16 cellular contexts compared by ENCODE assay signal in the genomic region with DNA sequence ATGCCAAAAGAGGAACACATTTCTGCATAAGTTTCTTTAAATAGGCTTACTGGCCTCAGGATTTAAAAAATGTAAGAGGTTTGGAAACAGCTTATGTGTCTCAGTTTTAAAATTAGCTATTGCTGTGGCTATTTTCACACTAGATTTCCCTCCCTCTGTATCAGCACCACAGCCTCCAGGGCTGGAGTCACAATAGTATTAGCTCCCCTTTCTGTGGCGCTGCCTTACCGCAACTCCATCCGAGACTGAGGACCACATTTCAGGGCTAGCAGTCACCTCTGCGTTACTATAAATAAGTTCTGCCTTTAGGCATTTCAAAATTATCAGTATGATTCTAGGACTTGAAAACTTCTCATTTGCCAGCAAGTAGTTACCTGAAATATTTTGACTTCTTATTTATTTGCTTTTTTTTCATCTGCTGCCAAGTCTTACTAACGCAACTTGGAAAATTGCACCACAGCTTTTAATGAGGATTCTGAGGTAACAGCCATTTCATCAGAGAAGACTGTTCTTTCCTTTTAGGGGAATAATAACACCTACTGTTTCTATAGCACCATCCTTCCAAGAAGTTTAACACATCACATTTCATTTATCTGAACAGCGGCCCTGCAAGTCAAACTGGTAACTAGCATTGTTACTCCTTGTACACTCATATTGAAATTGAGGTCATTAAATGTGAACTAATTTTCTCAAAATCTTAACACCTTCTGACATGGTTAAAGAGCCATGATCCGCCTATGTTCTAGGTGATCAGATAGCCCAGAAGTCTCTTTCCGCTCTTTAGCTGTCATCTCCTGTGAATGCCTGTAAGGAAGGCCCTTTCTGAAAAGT.
DNase-seq lines count a peak whose midpoint lies in the region; ATAC-seq and TF ChIP-seq lines count a peak whose summit lies in the region.
"Had no signal": no experiment of that assay in that cellular context is flagged by ENCODE, and none has a peak within 500 bp of the region (broad histone marks: within the 10 kb centered on the region; RNA-seq: fewer than 3 reads in every experiment).

No MANE protein-coding gene starts in this region.

- H2AFZ ChIP-seq in Karpas-422 (ENCODE audit: low read length) (no peak overlapping the region), smooth muscle cell (ENCODE audit: low read depth) (no peak overlapping the region)
- H2AFZ ChIP-seq: parathyroid adenoma had no signal

- no peaks in the 10 kb centered on the region for H3K9me3 ChIP-seq in SJCRH30 (replicated peaks)
- H3K9me3 ChIP-seq in breast epithelium = no peaks in the 10 kb centered on the region
- H3K9me3 ChIP-seq in Karpas-422 (ENCODE audit: low read length) = no peaks in the 10 kb centered on the region
- H3K9me3 ChIP-seq in smooth muscle cell (replicated peaks; ENCODE audit: low read depth) = no peaks in the 10 kb centered on the region

- H3K4me1 ChIP-seq in SJCRH30 (peaks cover 34% of the 10 kb centered on the region), breast epithelium (peaks cover 0 to 5% of the 10 kb centered on the region in 2 donors), Karpas-422 (ENCODE audit: low read length) (no peaks in the 10 kb centered on the region), smooth muscle cell (ENCODE audit: low read depth) (peaks cover 12% of the 10 kb centered on the region)

- H3K27ac Mint-ChIP-seq in activated T-cell treated with anti-CD3 and anti-CD28 coated beads, Interleukin-2, amount 50 U/mL, for 72 hours = no peak overlapping the region
- no peak overlapping the region for H3K27ac Mint-ChIP-seq in activated T-cell treated with anti-CD3 and anti-CD28 coated beads, Interleukin-2, amount 50 U/mL, for 24 hours
- no peak overlapping the region for H3K27ac Mint-ChIP-seq in stimulated activated effector memory CD8-positive, alpha-beta T cell treated with anti-CD3 and anti-CD28 coated beads, Interleukin-12 subunit alpha, Interleukin-12 subunit beta, amount 100 ng/mL, for 72 hours
- H3K27ac Mint-ChIP-seq: HFFc6 had no signal

- H3K4me3 Mint-ChIP-seq in activated T-cell treated with anti-CD3 and anti-CD28 coated beads, Interleukin-2, amount 50 U/mL, for 72 hours = no peak overlapping the region
- no peak overlapping the region for H3K4me3 Mint-ChIP-seq in activated T-cell treated with anti-CD3 and anti-CD28 coated beads, Interleukin-2, amount 50 U/mL, for 24 hours
- H3K4me3 Mint-ChIP-seq in stimulated activated effector memory CD8-positive, alpha-beta T cell treated with anti-CD3 and anti-CD28 coated beads, Interleukin-12 subunit alpha, Interleukin-12 subunit beta, amount 100 ng/mL, for 72 hours = no peak overlapping the region
- H3K4me3 Mint-ChIP-seq: HFFc6 had no signal

- peaks cover 11 to 39% of the 10 kb centered on the region in 2 donors for H3K36me3 Mint-ChIP-seq in activated T-cell treated with anti-CD3 and anti-CD28 coated beads, Interleukin-2, amount 50 U/mL, for 72 hours (ENCODE audit: insufficient read depth in 2 of 2)
- H3K36me3 Mint-ChIP-seq in activated T-cell treated with anti-CD3 and anti-CD28 coated beads, Interleukin-2, amount 50 U/mL, for 24 hours (ENCODE audit: low read depth) = no peaks in the 10 kb centered on the region
- H3K36me3 Mint-ChIP-seq in stimulated activated effector memory CD8-positive, alpha-beta T cell treated with anti-CD3 and anti-CD28 coated beads, Interleukin-12 subunit alpha, Interleukin-12 subunit beta, amount 100 ng/mL, for 72 hours = peaks cover 41% of the 10 kb centered on the region

- H3K36me3 ChIP-seq in SJCRH30 (no peaks in the 10 kb centered on the region), breast epithelium (no peaks in the 10 kb centered on the region), Karpas-422 (ENCODE audit: insufficient read depth, low read length) (no peaks in the 10 kb centered on the region), smooth muscle cell (ENCODE audit: low read depth) (no peaks in the 10 kb centered on the region)

- H3K9ac ChIP-seq in Karpas-422 (ENCODE audit: low read length) (no peak overlapping the region), smooth muscle cell (ENCODE audit: low read depth) (no peak overlapping the region)
- H3K9ac ChIP-seq: parathyroid adenoma had no signal

- no peak for TF ChIP-seq CTCF in breast epithelium (IDR thresholded peaks at IDR 0.05)
- TF ChIP-seq CTCF in smooth muscle cell (IDR thresholded peaks at IDR 0.05; ENCODE audit: borderline replicate concordance, insufficient read depth, poor library complexity, severe bottlenecking) = no peak

- no peaks in the 10 kb centered on the region for H3K9me2 ChIP-seq in Karpas-422 (replicated peaks; ENCODE audit: insufficient read depth, low read length)

- no peaks in the 10 kb centered on the region for H3F3A ChIP-seq in smooth muscle cell (ENCODE audit: low read depth)

- no peak for DNase-seq in activated T-cell treated with anti-CD3 and anti-CD28 coated beads, Interleukin-2, amount 50 U/mL, for 72 hours
- DNase-seq in activated T-cell treated with anti-CD3 and anti-CD28 coated beads, Interleukin-2, amount 50 U/mL, for 24 hours = no peak
- DNase-seq in SJCRH30 = peak; percentile 25 to 36
- DNase-seq in breast epithelium (ENCODE audit: low spot score in 2 of 2) = peak in 1 of 2 donors; percentile 59
- peak in 1 of 2 donors; percentile 50 for DNase-seq in stimulated activated effector memory CD8-positive, alpha-beta T cell treated with anti-CD3 and anti-CD28 coated beads, Interleukin-12 subunit alpha, Interleukin-12 subunit beta, amount 100 ng/mL, for 72 hours (ENCODE audit: low spot score in 2 of 2)
- no peak for DNase-seq in Karpas-422
- no peak for DNase-seq in smooth muscle cell (lab: John Stamatoyannopoulos, UW; ENCODE audit: unreplicated experiment)
- DNase-seq: activated CD4-positive, CD25-positive, alpha-beta regulatory T cell; activated effector memory CD4-positive, alpha-beta T cell treated with Interleukin-2 at 50 U/mL for 16 hours; cortex of kidney; HFFc6; NCI-H1417 treated with DMSO at 0.1 percent for 48 hours; SHP77 treated with DMSO at 0.1 percent for 48 hours; stimulated activated CD4-positive, alpha-beta T cell treated with anti-CD3 and anti-CD28 coated beads, Interleukin-2, amount 100 ng/mL, for 24 hours had no signal

- H3K79me2 ChIP-seq in Karpas-422 (ENCODE audit: low read length) = no peaks in the 10 kb centered on the region
- no peaks in the 10 kb centered on the region for H3K79me2 ChIP-seq in smooth muscle cell (ENCODE audit: low read depth)
- H3K79me2 ChIP-seq: parathyroid adenoma had no signal

- H3K27me3 Mint-ChIP-seq in activated T-cell treated with anti-CD3 and anti-CD28 coated beads, Interleukin-2, amount 50 U/mL, for 72 hours (ENCODE audit: low read depth) = no peaks in the 10 kb centered on the region
- H3K27me3 Mint-ChIP-seq in activated T-cell treated with anti-CD3 and anti-CD28 coated beads, Interleukin-2, amount 50 U/mL, for 24 hours = no peaks in the 10 kb centered on the region

- intact Hi-C loops in breast epithelium (cut with DNase I; ENCODE audit: low total_unique reads) = no loop called here

- H3K27me3 ChIP-seq in SJCRH30 = no peaks in the 10 kb centered on the region
- H3K27me3 ChIP-seq in breast epithelium = no peaks in the 10 kb centered on the region
- no peaks in the 10 kb centered on the region for H3K27me3 ChIP-seq in Karpas-422 (ENCODE audit: low read length)
- no peaks in the 10 kb centered on the region for H3K27me3 ChIP-seq in smooth muscle cell (ENCODE audit: low read depth)

- H3K27ac ChIP-seq in SJCRH30 (peak overlapping the region; percentile 71; the same call in 1 of the 2 replicates), breast epithelium (peak overlapping the region; percentile 81 to 90), Karpas-422 (ENCODE audit: low read length) (no peak overlapping the region), smooth muscle cell (ENCODE audit: low read depth) (no peak overlapping the region)
- H3K27ac ChIP-seq: parathyroid adenoma had no signal

- no peak for TF ChIP-seq POLR2A in breast epithelium (IDR thresholded peaks at IDR 0.05)

- ATAC-seq in activated T-cell treated with anti-CD3 and anti-CD28 coated beads, Interleukin-2, amount 50 U/mL, for 72 hours (replicated peaks in 1 of 2) = peak; percentile 40 to 47
- peak; percentile 81 for ATAC-seq in stimulated activated effector memory CD8-positive, alpha-beta T cell treated with anti-CD3 and anti-CD28 coated beads, Interleukin-12 subunit alpha, Interleukin-12 subunit beta, amount 100 ng/mL, for 72 hours
- no peak for ATAC-seq in GM21381 (IDR thresholded peaks at IDR 0.05; ENCODE audit: unreplicated experiment)

- 84% methylated on average over 8 of the region's 8 CpGs for WGBS in smooth muscle cell (ENCODE audit: low lambda C conversion rate)

- H3K9me3 Mint-ChIP-seq in activated T-cell treated with anti-CD3 and anti-CD28 coated beads, Interleukin-2, amount 50 U/mL, for 72 hours = no peaks in the 10 kb centered on the region
- H3K9me3 Mint-ChIP-seq in activated T-cell treated with anti-CD3 and anti-CD28 coated beads, Interleukin-2, amount 50 U/mL, for 24 hours = peaks cover 2% of the 10 kb centered on the region
- H3K9me3 Mint-ChIP-seq in stimulated activated effector memory CD8-positive, alpha-beta T cell treated with anti-CD3 and anti-CD28 coated beads, Interleukin-12 subunit alpha, Interleukin-12 subunit beta, amount 100 ng/mL, for 72 hours = no peaks in the 10 kb centered on the region
- H3K9me3 Mint-ChIP-seq: HFFc6 had no signal

- H3K4me2 ChIP-seq in Karpas-422 (ENCODE audit: low read depth, low read length, poor library complexity, severe bottlenecking) = no peak overlapping the region
- no peak overlapping the region for H3K4me2 ChIP-seq in smooth muscle cell

- peaks cover 33% of the 10 kb centered on the region for H3K4me1 Mint-ChIP-seq in activated T-cell treated with anti-CD3 and anti-CD28 coated beads, Interleukin-2, amount 50 U/mL, for 72 hours (ENCODE audit: low read depth)
- peaks cover 39% of the 10 kb centered on the region for H3K4me1 Mint-ChIP-seq in activated T-cell treated with anti-CD3 and anti-CD28 coated beads, Interleukin-2, amount 50 U/mL, for 24 hours (ENCODE audit: low read depth)
- peaks cover 15% of the 10 kb centered on the region for H3K4me1 Mint-ChIP-seq in stimulated activated effector memory CD8-positive, alpha-beta T cell treated with anti-CD3 and anti-CD28 coated beads, Interleukin-12 subunit alpha, Interleukin-12 subunit beta, amount 100 ng/mL, for 72 hours

- H3K4me3 ChIP-seq in SJCRH30 = no peak overlapping the region
- H3K4me3 ChIP-seq in breast epithelium = no peak overlapping the region
- H3K4me3 ChIP-seq in Karpas-422 (ENCODE audit: low read length) = no peak overlapping the region
- no peak overlapping the region for H3K4me3 ChIP-seq in smooth muscle cell

- no peaks in the 10 kb centered on the region for H4K20me1 ChIP-seq in Karpas-422 (ENCODE audit: insufficient read depth, low read depth, low read length)
- no peaks in the 10 kb centered on the region for H4K20me1 ChIP-seq in smooth muscle cell (ENCODE audit: low read depth)

Comparison
In these comparisons a context has a peak if more than half of its experiments do, and no peak if none do; other contexts are left out.
1. DNase-seq: peak in SJCRH30 (2 of 2); none in activated T-cell treated with anti-CD3 and anti-CD28 coated beads, Interleukin-2, amount 50 U/mL, for 72 hours (0 of 2), activated T-cell treated with anti-CD3 and anti-CD28 coated beads, Interleukin-2, amount 50 U/mL, for 24 hours (single experiment), Karpas-422 (single experiment) and smooth muscle cell (single experiment).
2. H3K27ac ChIP-seq: peak in SJCRH30 (single experiment) and breast epithelium (2 of 2); none in Karpas-422 (single experiment) and smooth muscle cell (single experiment).